Comparison of ENCODE assay signal across 8 cellular contexts in the genomic region with DNA sequence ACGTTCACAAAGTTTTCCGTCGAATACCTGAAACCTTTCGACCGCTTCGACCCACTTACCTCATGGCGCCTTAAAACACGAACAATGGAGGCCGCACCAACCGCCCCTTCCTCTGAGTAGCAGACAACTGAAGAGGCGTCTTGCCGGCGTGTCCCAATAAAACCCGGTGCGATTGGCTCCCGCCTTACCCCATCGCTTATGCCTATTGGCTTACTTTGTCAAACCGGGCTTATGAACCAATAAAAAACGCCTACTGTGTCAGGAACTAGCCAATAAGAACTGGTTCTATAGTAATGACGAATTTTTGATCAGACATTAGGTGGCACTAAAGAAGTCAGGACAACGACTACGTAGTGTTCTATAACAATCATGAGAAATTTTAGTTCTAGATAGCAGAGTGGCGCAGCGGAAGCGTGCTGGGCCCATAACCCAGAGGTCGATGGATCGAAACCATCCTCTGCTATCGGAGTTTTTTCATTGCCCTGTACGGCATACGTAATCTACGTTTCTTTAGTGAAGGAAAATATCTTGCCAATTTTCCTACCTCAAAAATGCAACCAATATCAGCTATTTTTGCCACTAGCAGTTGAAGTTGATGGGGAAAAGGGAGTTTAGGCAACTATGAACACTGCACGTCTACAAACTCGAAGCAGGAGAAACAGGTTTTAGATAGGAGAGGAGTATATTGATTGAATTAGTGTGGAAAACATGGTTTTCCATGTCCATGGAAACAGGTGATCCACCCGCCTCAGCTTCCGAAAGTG. TPM values are rescaled to one million over a fixed set of nuclear protein-coding genes. Genes with fewer than 3 reads are reported as not detected.
A peak's percentile ranks its signal among the peaks of the same experiment; 100 is the strongest.
DNase-seq lines count a peak whose midpoint lies in the region; ATAC-seq, FAIRE-seq and TF ChIP-seq lines count a peak whose summit lies in the region.

A gene (minus strand): TSS at position 135 of the 764 bp plus-strand sequence. CDS start 71 bp downstream, at position 64.

- peaks cover 43% of the 10 kb centered on the region for H3K36me3 Mint-ChIP-seq in activated CD4-positive, alpha-beta T cell treated with anti-CD3 and anti-CD28 coated beads for 36 hours (ENCODE audit: low read depth)

- POLR2A ChIA-PET in BJ (lab: Charles Lee), result interaction anchor here (0.6 kb wide), 1 partner anchor 36 kb away, joined by 5 read pairs; no protein-coding TSS in a partner anchor
- POLR2A ChIA-PET in activated CD4-positive, alpha-beta T cell treated with anti-CD3 and anti-CD28 coated beads for 36 hours (lab: Charles Lee), result interaction anchor here (0.6 to 1.5 kb wide), 4 partner anchors 9 to 320 kb away, joined by 3 to 13 read pairs (median 4); a partner anchor contains a TSS

- peak within 1 kb of the TSS; percentile 92 for H3K4me3 ChIP-seq in BJ (ENCODE audit: low read depth, low read length)

- CTCF ChIA-PET in BJ (lab: Yijun Ruan, JAX), result interaction anchor here (1.1 to 2.0 kb wide), 9 partner anchors 9 to 317 kb away, joined by 3 to 7 read pairs (median 4); a partner anchor contains a TSS
- CTCF ChIA-PET in activated CD4-positive, alpha-beta T cell treated with anti-CD3 and anti-CD28 coated beads for 36 hours (lab: Charles Lee), result interaction anchor here (1.0 to 2.0 kb wide), 10 partner anchors 27 to 276 kb away, joined by 3 to 8 read pairs (median 4); a partner anchor contains a TSS

- H3K9me3 Mint-ChIP-seq in activated CD4-positive, alpha-beta T cell treated with anti-CD3 and anti-CD28 coated beads for 36 hours (ENCODE audit: low read depth), result no peaks in the 10 kb centered on the region

- DNase-seq in BJ (ENCODE audit: low read depth) (peak; percentile 100), GM19238 (ENCODE audit: insufficient read length, low spot score) (peak; percentile 92), NCI-H510A treated with DMSO at 0.1 percent for 48 hours (lab: John Stamatoyannopoulos, UW) (peak; percentile 97)
- DNase-seq in activated CD4-positive, alpha-beta T cell treated with anti-CD3 and anti-CD28 coated beads for 36 hours, result peak; percentile 99
- peak; percentile 92 to 94 for DNase-seq in stimulated activated CD4-positive, alpha-beta T cell treated with anti-CD3 and anti-CD28 coated beads, Interleukin-1b, Interleukin-23, amount 100 ng/mL, for 4 hours (ENCODE audit: low read depth in 2 of 2)

- H3K36me3 ChIP-seq in BJ (ENCODE audit: control insufficient read depth, insufficient read depth, low read length), result peaks cover 14% of the 10 kb centered on the region

- intact Hi-C loops in activated CD4-positive, alpha-beta T cell treated with anti-CD3 and anti-CD28 coated beads for 36 hours (cut with DNase I, micrococcal nuclease), result loop anchor here (1.0 to 10.0 kb wide), 22 partner anchors 13 to 654 kb away; a partner anchor contains a TSS

- TF ChIP-seq CTCF in BJ (IDR thresholded peaks at IDR 0.05; ENCODE audit: insufficient read depth, low read depth, low read length), result no peak

- peak within 1 kb of the TSS; percentile 82 for H3K27ac ChIP-seq in layer of hippocampus (ENCODE audit: low read depth, low read length)

- ATAC-seq in HG03442 (IDR thresholded peaks at IDR 0.05; ENCODE audit: unreplicated experiment), result peak; percentile 87
- ATAC-seq in activated CD4-positive, alpha-beta T cell treated with anti-CD3 and anti-CD28 coated beads for 36 hours, result peak; percentile 92

- H3K27me3 ChIP-seq in BJ (ENCODE audit: control insufficient read depth, insufficient read depth, low read length) (no peaks in the 10 kb centered on the region), layer of hippocampus (ENCODE audit: control insufficient read depth, insufficient read depth, low read length) (no peaks in the 10 kb centered on the region)

- H3K4me1 Mint-ChIP-seq in activated CD4-positive, alpha-beta T cell treated with anti-CD3 and anti-CD28 coated beads for 36 hours, result peaks cover 34% of the 10 kb centered on the region

- FAIRE-seq in colon (lab: Jason Lieb, UNC), result peak; percentile 96

- no peak within 1 kb of the TSS for H3K27ac Mint-ChIP-seq in activated CD4-positive, alpha-beta T cell treated with anti-CD3 and anti-CD28 coated beads for 36 hours

- no peaks in the 10 kb centered on the region for H3K27me3 Mint-ChIP-seq in activated CD4-positive, alpha-beta T cell treated with anti-CD3 and anti-CD28 coated beads for 36 hours

- H3K4me3 Mint-ChIP-seq in activated CD4-positive, alpha-beta T cell treated with anti-CD3 and anti-CD28 coated beads for 36 hours, result no peak within 1 kb of the TSS

RNA-seq across cellular contexts. Expression of the gene that starts here (rescaled TPM):
- 182 and 213 TPM in 2 replicates for polyA plus RNA-seq in BJ (2011; rRNA removed)
- 96.6 and 159 TPM in 2 replicates for polyA minus RNA-seq in BJ (2011; rRNA and poly(A)+ RNA removed)
- total RNA-seq in activated CD4-positive, alpha-beta T cell treated with anti-CD3 and anti-CD28 coated beads for 36 hours, result 100 to 1,000 TPM; 325 to 435 TPM

Comparison
In these comparisons a context has a peak if more than half of its experiments do, and no peak if none do; other contexts are left out.
1. Peak in every context shown above with its lines: DNase-seq, ATAC-seq, H3K4me3 ChIP-seq and H3K27ac ChIP-seq.